Comparison of ENCODE assay signal across 16 cellular contexts in the genomic region with DNA sequence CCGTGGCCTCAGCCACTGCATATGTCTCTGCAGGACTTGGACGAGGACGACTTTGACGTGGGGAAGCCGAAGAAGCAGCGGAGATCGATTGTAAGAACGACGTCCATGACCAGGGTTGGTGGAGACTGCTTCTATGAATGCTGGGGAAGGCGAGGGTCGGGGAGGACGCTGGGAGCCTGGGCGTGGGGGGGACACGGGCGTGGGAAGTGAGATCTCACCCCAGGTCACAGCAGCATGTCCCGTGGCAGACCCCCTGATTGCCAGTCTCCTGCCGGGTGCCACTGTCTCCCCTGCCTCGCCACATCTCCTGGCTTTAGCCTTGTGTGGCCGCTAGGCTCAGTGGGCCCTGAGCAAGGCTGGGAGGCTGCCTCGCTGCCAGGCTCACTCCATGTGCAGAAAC. TPM values are rescaled to one million over a fixed set of nuclear protein-coding genes. Genes with fewer than 3 reads are reported as not detected.
A peak's percentile ranks its signal among the peaks of the same experiment; 100 is the strongest.
DNase-seq lines count a peak whose midpoint lies in the region; ATAC-seq and TF ChIP-seq lines count a peak whose summit lies in the region.
"Had no signal": no experiment of that assay in that cellular context is flagged by ENCODE, and none has a peak within 500 bp of the region (broad histone marks: within the 10 kb centered on the region; RNA-seq: fewer than 3 reads in every experiment).

No MANE protein-coding gene starts in this region.

- H3K4me3 ChIP-seq in dorsolateral prefrontal cortex (no peak overlapping the region), neural progenitor cell (no peak overlapping the region)
- H3K4me3 ChIP-seq: HAP-1 had no signal

- H3K36me3 ChIP-seq in neural progenitor cell = no peaks in the 10 kb centered on the region
- H3K36me3 ChIP-seq: HAP-1 had no signal

- no peaks in the 10 kb centered on the region for H3K4me1 Mint-ChIP-seq in neural progenitor cell

- H3K9ac ChIP-seq in neural progenitor cell = no peak overlapping the region

- H3K9me3 Mint-ChIP-seq in neural progenitor cell = peaks cover 6% of the 10 kb centered on the region
- H3K9me3 Mint-ChIP-seq: CD4-positive, alpha-beta memory T cell; HFFc6 had no signal

- peaks cover 5% of the 10 kb centered on the region for H3K27me3 Mint-ChIP-seq in neural progenitor cell (ENCODE audit: insufficient read depth, low read depth)
- H3K27me3 Mint-ChIP-seq: CD4-positive, alpha-beta memory T cell had no signal

- peaks cover 12% of the 10 kb centered on the region for H3F3A ChIP-seq in neural progenitor cell (ENCODE audit: low read depth)

- no peak overlapping the region for H2AFZ ChIP-seq in neural progenitor cell (replicated peaks)

- H4K20me1 ChIP-seq in neural progenitor cell (ENCODE audit: low read depth) = peaks cover 4% of the 10 kb centered on the region

- H3K27me3 ChIP-seq in dorsolateral prefrontal cortex (no peaks in the 10 kb centered on the region), neural progenitor cell (no peaks in the 10 kb centered on the region)

- no peak overlapping the region for H3K4me2 ChIP-seq in neural progenitor cell

- peaks cover 14% of the 10 kb centered on the region for H3K36me3 Mint-ChIP-seq in neural progenitor cell

- H3K4me1 ChIP-seq in neural progenitor cell = no peaks in the 10 kb centered on the region
- H3K4me1 ChIP-seq: HAP-1 had no signal

- no peak for DNase-seq in dorsolateral prefrontal cortex
- DNase-seq in neural progenitor cell (ENCODE audit: low spot score) = no peak
- DNase-seq in NCI-H2107 (lab: John Stamatoyannopoulos, UW) = no peak
- DNase-seq in cerebellar nuclear complex (lab: John Stamatoyannopoulos, UW) = no peak
- DNase-seq in stimulated activated naive CD8-positive, alpha-beta T cell treated with anti-CD3 and anti-CD28 coated beads, Interleukin-15, Interleukin-2, amounts not matched to agents 100 U/mL and 50 U/mL, for 24 hours = no peak
- DNase-seq: Calu3; CD4-positive, alpha-beta memory T cell; COR-L47; DMS53; DMS79 treated with DMSO at 0.1 percent for 48 hours; GF-D8; GOT3; HFFc6 had no signal

- no peak for ATAC-seq in stimulated activated naive CD8-positive, alpha-beta T cell treated with anti-CD3 and anti-CD28 coated beads, Interleukin-15, Interleukin-2, amounts not matched to agents 100 U/mL and 50 U/mL, for 24 hours

- no peaks in the 10 kb centered on the region for H3K9me3 ChIP-seq in neural progenitor cell (ENCODE audit: low read depth)
- H3K9me3 ChIP-seq: HAP-1 had no signal

- peak overlapping the region; percentile 52 for H3K4me3 Mint-ChIP-seq in neural progenitor cell
- H3K4me3 Mint-ChIP-seq: CD4-positive, alpha-beta memory T cell; HFFc6 had no signal

- H3K27ac Mint-ChIP-seq in neural progenitor cell = no peak overlapping the region
- H3K27ac Mint-ChIP-seq: HFFc6 had no signal

- intact Hi-C loops in dorsolateral prefrontal cortex (cut with DNase I) = loop anchor here in 1 of 2 donors (5.0 kb wide), 1 partner anchor 159 kb away; a partner anchor contains a TSS

- TF ChIP-seq CTCF in dorsolateral prefrontal cortex (IDR thresholded peaks at IDR 0.05 in 54 of 56, conservative IDR thresholded peaks at IDR 0.05 in 2 of 56; ENCODE audit: low read depth in 1 of 56, partially characterized antibody in 56 of 56) = no peak
- TF ChIP-seq CTCF in neural progenitor cell (IDR thresholded peaks at IDR 0.05) = no peak

- peak overlapping the region; percentile 47 for H3K27ac ChIP-seq in cingulate gyrus (ENCODE audit: low read depth, low read length)
- peak overlapping the region in 39 of 59 donors; percentile 12 to 90 (median 63) for H3K27ac ChIP-seq in dorsolateral prefrontal cortex
- H3K27ac ChIP-seq in neural progenitor cell = no peak overlapping the region

- no peaks in the 10 kb centered on the region for H3K79me2 ChIP-seq in neural progenitor cell (ENCODE audit: low read depth)

RNA-seq across cellular contexts. Expression of a gene that starts 29.9 kb away (rescaled TPM):
- 10 to 100 TPM in 1 of 120 experiments, 1 to 10 TPM in 113, under 1 TPM in 6; 0.38 to 13.1 (median 3.6) TPM for total RNA-seq in dorsolateral prefrontal cortex
- 0.84 TPM in 1 of 2 replicates, not detected in the other for total RNA-seq in neural progenitor cell (ENCODE audit: low replicate concordance)
- total RNA-seq: A172 had no signal

RNA-seq across cellular contexts. Expression of a gene that starts 51.2 kb away (rescaled TPM):
- total RNA-seq in dorsolateral prefrontal cortex = 100 to 1,000 TPM in 85 of 120 experiments, 10 to 100 TPM in 35; 81.6 to 178 (median 109) TPM
- 59.8 and 117 TPM in 2 replicates for total RNA-seq in neural progenitor cell (ENCODE audit: low replicate concordance)

RNA-seq across cellular contexts. Expression of a gene that starts 53.9 kb away (rescaled TPM):
- total RNA-seq in dorsolateral prefrontal cortex = 100 to 1,000 TPM; 131 to 394 (median 200) TPM
- total RNA-seq in neural progenitor cell (ENCODE audit: low replicate concordance) = 22.5 and 41.2 TPM in 2 replicates
